ENCODE assay signal across 8 cellular contexts in genomic region chr3:44104668-44105321, GRCh38.
DNase-seq lines count a peak whose midpoint lies in the region; ATAC-seq and TF ChIP-seq lines count a peak whose summit lies in the region.

No MANE protein-coding gene starts in this region.

- H3K36me3 ChIP-seq in HAP-1 (replicated peaks) (no peaks in the 10 kb centered on the region), testis (ENCODE audit: low read depth, missing control alignments) (no peaks in the 10 kb centered on the region)

- DNase-seq in activated naive CD4-positive, alpha-beta T cell treated with Interleukin-2 at 50 U/mL for 16 hours, result peak; percentile 27
- DNase-seq in activated naive CD4-positive, alpha-beta T cell (lab: John Stamatoyannopoulos, UW), result no peak
- peak; percentile 21 to 52 for DNase-seq in SW 1271 (lab: John Stamatoyannopoulos, UW)
- DNase-seq in foreskin fibroblast, result peak; percentile 56 to 82
- peak; percentile 38 for DNase-seq in stimulated activated naive CD8-positive, alpha-beta T cell treated with anti-CD3 and anti-CD28 coated beads, Interleukin-15, Interleukin-2, amounts not matched to agents 100 U/mL and 50 U/mL, for 24 hours
- no peak for DNase-seq in HAP-1 (ENCODE audit: low spot score in 2 of 2)
- no peak for DNase-seq in testis

- no peak overlapping the region for H3K27ac ChIP-seq in testis

- peak; percentile 97 for ATAC-seq in HG03095 (IDR thresholded peaks at IDR 0.05; ENCODE audit: unreplicated experiment)
- peak; percentile 100 for ATAC-seq in stimulated activated naive CD8-positive, alpha-beta T cell treated with anti-CD3 and anti-CD28 coated beads, Interleukin-15, Interleukin-2, amounts not matched to agents 100 U/mL and 50 U/mL, for 24 hours

- no peaks in the 10 kb centered on the region for H3K27me3 ChIP-seq in HAP-1 (ENCODE audit: low read depth)
- H3K27me3 ChIP-seq in testis, result no peaks in the 10 kb centered on the region

- TF ChIP-seq POLR2A in testis (IDR thresholded peaks at IDR 0.05), result no peak

- H3K4me3 ChIP-seq in foreskin fibroblast (ENCODE audit: low read depth in 1 of 2, low read length in 2 of 2) (no peak overlapping the region), HAP-1 (no peak overlapping the region), testis (no peak overlapping the region)

- H3K9me3 ChIP-seq in HAP-1 (no peaks in the 10 kb centered on the region), testis (no peaks in the 10 kb centered on the region)

- in situ Hi-C loops in HAP-1 (cut with MboI; ENCODE audit: low sequenced_read_pairs), result no loop called here

- no peaks in the 10 kb centered on the region for H3K4me1 ChIP-seq in HAP-1
- H3K4me1 ChIP-seq in testis, result no peaks in the 10 kb centered on the region

- TF ChIP-seq CTCF in foreskin fibroblast (IDR thresholded peaks at IDR 0.05; ENCODE audit: low read depth, low read length) (no peak), testis (IDR thresholded peaks at IDR 0.05) (no peak)

- 59 to 89% methylated on average over 3 to 4 of the region's 4 CpGs for WGBS in testis, 2 donors

- intact Hi-C loops in testis (cut with DNase I; ENCODE audit: low total_unique reads), result no loop called here

Comparison
In these comparisons a context has a peak if more than half of its experiments do, and no peak if none do; other contexts are left out.
1. DNase-seq: peak in activated naive CD4-positive, alpha-beta T cell treated with Interleukin-2 at 50 U/mL for 16 hours (single experiment), SW 1271 (2 of 2), foreskin fibroblast (2 of 2) and stimulated activated naive CD8-positive, alpha-beta T cell treated with anti-CD3 and anti-CD28 coated beads, Interleukin-15, Interleukin-2, amounts not matched to agents 100 U/mL and 50 U/mL, for 24 hours (single experiment); none in activated naive CD4-positive, alpha-beta T cell (0 of 4), HAP-1 (0 of 2) and testis (single experiment).